Comparison of ENCODE assay signal across 12 cellular contexts in the genomic region with DNA sequence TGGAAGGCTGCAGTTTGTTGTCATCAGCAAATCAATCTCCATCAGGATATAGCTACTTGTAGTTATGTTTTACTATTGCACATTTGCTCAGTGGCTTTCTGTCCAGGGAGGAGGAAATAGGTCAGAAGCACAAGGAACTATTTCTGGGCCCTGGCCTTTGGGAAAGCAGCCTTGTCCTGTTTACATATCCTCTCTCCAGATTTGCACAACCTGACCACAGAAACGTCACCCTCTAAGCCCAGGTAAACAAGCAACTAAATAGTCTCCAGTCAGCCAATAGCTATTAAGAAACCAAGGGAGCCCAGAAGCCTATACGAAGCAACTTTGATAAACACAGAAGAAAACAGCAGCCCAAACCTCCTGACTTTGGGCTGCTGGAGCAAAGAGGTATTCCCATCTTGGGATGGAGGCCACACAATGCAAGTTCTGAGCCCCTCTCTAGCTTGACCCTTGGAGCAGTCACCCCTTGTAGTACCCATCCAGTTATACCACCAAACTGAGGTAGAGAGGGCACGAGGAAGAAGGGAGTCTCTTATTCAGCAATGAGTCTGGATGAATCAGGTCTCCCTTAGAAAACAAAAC. TPM values are rescaled to one million over a fixed set of nuclear protein-coding genes. Genes with fewer than 3 reads are reported as not detected.
A peak's percentile ranks its signal among the peaks of the same experiment; 100 is the strongest.
DNase-seq lines count a peak whose midpoint lies in the region; ATAC-seq and TF ChIP-seq lines count a peak whose summit lies in the region.
"Had no signal": no experiment of that assay in that cellular context is flagged by ENCODE, and none has a peak within 500 bp of the region (broad histone marks: within the 10 kb centered on the region; RNA-seq: fewer than 3 reads in every experiment).

No MANE protein-coding gene starts in this region.

- TF ChIP-seq CTCF in MCF 10A (IDR thresholded peaks at IDR 0.05; ENCODE audit: unreplicated experiment): no peak
- TF ChIP-seq CTCF in lung (IDR thresholded peaks at IDR 0.05; ENCODE audit: control extremely low read depth, extremely low read depth): no peak
- no peak for TF ChIP-seq CTCF in thoracic aorta (IDR thresholded peaks at IDR 0.05)
- no peak for TF ChIP-seq CTCF in activated CD8-positive, alpha-beta T cell treated with anti-CD3 and anti-CD28 coated beads for 36 hours (IDR thresholded peaks at IDR 0.05)

- no peaks in the 10 kb centered on the region for H3K36me3 ChIP-seq in lung (ENCODE audit: control insufficient read depth in 2 of 2, insufficient read depth in 2 of 2, low read length in 2 of 2)
- H3K36me3 ChIP-seq in thoracic aorta: no peaks in the 10 kb centered on the region

- POLR2A ChIA-PET in MCF 10A (lab: Yijun Ruan, JAX): interaction anchor here (1.4 to 16.2 kb wide), 7 partner anchors 10 to 543 kb away, joined by 5 to 415 read pairs (median 9); a partner anchor contains a TSS
- POLR2A ChIA-PET in activated CD8-positive, alpha-beta T cell treated with anti-CD3 and anti-CD28 coated beads for 36 hours (lab: Charles Lee): interaction anchor here (7.4 kb wide), 1 partner anchor 46 kb away, joined by 50 read pairs; a partner anchor contains a TSS

- H3K4me1 Mint-ChIP-seq in MCF 10A (ENCODE audit: insufficient read depth, unreplicated experiment): peaks cover 59% of the 10 kb centered on the region
- peaks cover 17% of the 10 kb centered on the region for H3K4me1 Mint-ChIP-seq in activated CD8-positive, alpha-beta T cell treated with anti-CD3 and anti-CD28 coated beads for 36 hours (ENCODE audit: low read depth)

- ATAC-seq in lung (ENCODE audit: insufficient read depth, low FRiP score) (no peak), thoracic aorta (ENCODE audit: insufficient number of reproducible peaks, low FRiP score, low read depth) (no peak)
- no peak for ATAC-seq in activated CD8-positive, alpha-beta T cell treated with anti-CD3 and anti-CD28 coated beads for 36 hours
- ATAC-seq: activated CD4-positive, alpha-beta T cell treated with anti-CD3 and anti-CD28 coated beads for 36 hours had no signal

- H3K27me3 Mint-ChIP-seq in MCF 10A (ENCODE audit: insufficient read depth, unreplicated experiment): no peaks in the 10 kb centered on the region
- H3K27me3 Mint-ChIP-seq in activated CD8-positive, alpha-beta T cell treated with anti-CD3 and anti-CD28 coated beads for 36 hours: no peaks in the 10 kb centered on the region
- H3K27me3 Mint-ChIP-seq: activated CD4-positive, alpha-beta T cell treated with anti-CD3 and anti-CD28 coated beads for 36 hours had no signal

- intact Hi-C loops in MCF 10A (cut with micrococcal nuclease): no loop called here
- intact Hi-C loops in activated CD8-positive, alpha-beta T cell treated with anti-CD3 and anti-CD28 coated beads for 36 hours (cut with micrococcal nuclease): no loop called here

- peak overlapping the region; percentile 85 for H3K4me3 Mint-ChIP-seq in MCF 10A (ENCODE audit: unreplicated experiment)
- H3K4me3 Mint-ChIP-seq in activated CD8-positive, alpha-beta T cell treated with anti-CD3 and anti-CD28 coated beads for 36 hours: no peak overlapping the region
- H3K4me3 Mint-ChIP-seq: activated CD4-positive, alpha-beta T cell treated with anti-CD3 and anti-CD28 coated beads for 36 hours had no signal

- H3K4me3 ChIP-seq in lung: no peak overlapping the region
- H3K4me3 ChIP-seq in thoracic aorta: no peak overlapping the region

- no TSS peak for BruUV-seq in MCF 10A (replicated peaks; lab: Mats Ljungman, UMichigan)

- CTCF ChIA-PET in MCF 10A (lab: Yijun Ruan, JAX): interaction anchor here (0.7 to 1.5 kb wide), 6 partner anchors 12 to 316 kb away, joined by 3 to 5 read pairs (median 3); no protein-coding TSS in a partner anchor
- CTCF ChIA-PET in activated CD8-positive, alpha-beta T cell treated with anti-CD3 and anti-CD28 coated beads for 36 hours (lab: Charles Lee): interaction anchor here (2.1 to 7.5 kb wide), 2 partner anchors 21 to 31 kb away, joined by 7 to 41 read pairs; no protein-coding TSS in a partner anchor

- no peaks in the 10 kb centered on the region for H3K27me3 ChIP-seq in lung (ENCODE audit: control insufficient read depth, insufficient read depth)
- H3K27me3 ChIP-seq in thoracic aorta (replicated peaks; ENCODE audit: insufficient read depth): no peaks in the 10 kb centered on the region

- DNase-seq in SIG-M5 treated with dmso at 0.1 percent for 504 hours (lab: John Stamatoyannopoulos, UW; ENCODE audit: unreplicated experiment) (peak; percentile 36), SIG-M5 (lab: John Stamatoyannopoulos, UW) (no peak), MCF 10A (ENCODE audit: unreplicated experiment) (peak; percentile 81), lung (ENCODE audit: low spot score) (peak; percentile 75), thoracic aorta (ENCODE audit: low spot score) (no peak), activated gamma-delta T cell treated with Interleukin-2 at 50 U/mL for 16 hours (no peak)
- no peak for DNase-seq in activated CD8-positive, alpha-beta T cell treated with anti-CD3 and anti-CD28 coated beads for 36 hours
- DNase-seq in activated T-cell treated with anti-CD3 and anti-CD28 coated beads, Interleukin-2, amount 50 U/mL, for 1 hour: no peak
- DNase-seq: activated CD4-positive, alpha-beta T cell treated with anti-CD3 and anti-CD28 coated beads for 36 hours; NCI-H446 treated with DMSO at 0.1 percent for 48 hours; posterior cingulate gyrus had no signal

- H3K9me3 ChIP-seq in lung (ENCODE audit: control insufficient read depth in 2 of 2, insufficient read depth in 1 of 2, low read length in 1 of 2) (no peaks in the 10 kb centered on the region), thoracic aorta (no peaks in the 10 kb centered on the region)

- peaks cover 6% of the 10 kb centered on the region for H3K36me3 Mint-ChIP-seq in MCF 10A (ENCODE audit: insufficient read depth, unreplicated experiment)
- H3K36me3 Mint-ChIP-seq in activated CD8-positive, alpha-beta T cell treated with anti-CD3 and anti-CD28 coated beads for 36 hours (ENCODE audit: low read depth): peaks cover 17% of the 10 kb centered on the region

- H3K27ac Mint-ChIP-seq in MCF 10A (ENCODE audit: low read depth, unreplicated experiment): peak overlapping the region; percentile 99
- H3K27ac Mint-ChIP-seq in activated CD8-positive, alpha-beta T cell treated with anti-CD3 and anti-CD28 coated beads for 36 hours: no peak overlapping the region

- peak overlapping the region; percentile 95 to 98 for H3K27ac ChIP-seq in lung (ENCODE audit: low read depth in 1 of 2, low read length in 1 of 2)
- peak overlapping the region; percentile 98 to 99 for H3K27ac ChIP-seq in thoracic aorta
- H3K27ac ChIP-seq: KMS-11 had no signal

- H3K4me1 ChIP-seq in lung (ENCODE audit: control insufficient read depth in 2 of 2, insufficient read depth in 2 of 2, low read length in 2 of 2): peaks cover 7% of the 10 kb centered on the region in 2 donors
- peaks cover 18 to 67% of the 10 kb centered on the region in 2 donors for H3K4me1 ChIP-seq in thoracic aorta (ENCODE audit: control insufficient read depth in 1 of 2, low read depth in 2 of 2)

- no peaks in the 10 kb centered on the region for H3K9me3 Mint-ChIP-seq in MCF 10A (ENCODE audit: unreplicated experiment)
- H3K9me3 Mint-ChIP-seq in activated CD8-positive, alpha-beta T cell treated with anti-CD3 and anti-CD28 coated beads for 36 hours: no peaks in the 10 kb centered on the region

- WGBS in lung, 2 donors: 60 to 65% methylated on average over 3 of the region's 3 CpGs

RNA-seq across cellular contexts. Expression of a gene that starts 2.3 kb away (rescaled TPM):
- 50.7 and 70.2 TPM in 2 replicates for total RNA-seq in MCF 10A (2022)
- total RNA-seq in lung: 10 to 100 TPM; 46.2 to 57.7 TPM
- 10 to 100 TPM in 1 of 2 donors, 1 to 10 TPM in 1; 8.1 to 14.8 TPM for polyA plus RNA-seq in lung
- 10 to 100 TPM; 31.1 to 56.2 TPM for total RNA-seq in thoracic aorta
- 10 to 100 TPM; 37.1 to 44.4 TPM for total RNA-seq in activated CD8-positive, alpha-beta T cell treated with anti-CD3 and anti-CD28 coated beads for 36 hours

RNA-seq across cellular contexts. Expression of a gene that starts 45.7 kb away (rescaled TPM):
- total RNA-seq in MCF 10A (2022) (26.5 and 31.4 TPM in 2 replicates), lung (10 to 100 TPM; 13.9 to 47.1 TPM), thoracic aorta (10 to 100 TPM; 18.5 to 22.9 TPM)
- 10 to 100 TPM; 37.4 to 48.9 TPM for polyA plus RNA-seq in lung
- 10 to 100 TPM; 43.1 to 47.2 TPM for total RNA-seq in activated CD8-positive, alpha-beta T cell treated with anti-CD3 and anti-CD28 coated beads for 36 hours

Comparison
In these comparisons a context has a peak if more than half of its experiments do, and no peak if none do; other contexts are left out.
1. DNase-seq: peak in SIG-M5 treated with dmso at 0.1 percent for 504 hours (single experiment), MCF 10A (single experiment) and lung (single experiment); none in SIG-M5 (single experiment), thoracic aorta (single experiment), activated gamma-delta T cell treated with Interleukin-2 at 50 U/mL for 16 hours (single experiment), activated CD8-positive, alpha-beta T cell treated with anti-CD3 and anti-CD28 coated beads for 36 hours (single experiment) and activated T-cell treated with anti-CD3 and anti-CD28 coated beads, Interleukin-2, amount 50 U/mL, for 1 hour (single experiment).